ENCODE assay signal across 27 cellular contexts in the genomic region with DNA sequence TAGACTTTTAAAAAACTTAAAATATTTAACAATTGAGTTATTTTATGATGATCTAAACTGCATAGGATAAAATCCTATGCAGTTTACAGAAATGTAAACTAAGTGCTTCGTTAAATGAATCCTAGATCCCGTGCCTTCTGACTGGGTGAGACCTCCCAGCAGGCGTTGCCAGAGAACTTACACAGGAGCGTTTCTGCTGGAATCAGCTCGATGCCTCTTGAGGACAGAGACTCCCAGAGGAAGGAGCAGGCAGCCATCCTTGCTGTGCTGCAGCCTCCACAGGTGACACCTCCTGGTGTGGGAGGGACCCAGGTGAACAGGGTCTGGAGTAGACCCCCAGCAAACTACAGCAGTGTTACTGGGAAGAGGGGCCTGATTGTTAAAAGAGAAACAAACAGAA.
"Had no signal": no experiment of that assay in that cellular context is flagged by ENCODE, and none has a peak within 500 bp of the region (broad histone marks: within the 10 kb centered on the region; RNA-seq: fewer than 3 reads in every experiment).

No MANE protein-coding gene starts in this region.

- H3K9me3 ChIP-seq: colonic mucosa, prostate gland, suprapubic skin, transverse colon, uterus had no signal

- H3K27ac ChIP-seq: brain microvascular endothelial cell, colonic mucosa, lower lobe of right lung, prostate gland, suprapubic skin had no signal

- H3K4me3 Mint-ChIP-seq: activated CD4-positive, alpha-beta T cell treated with anti-CD3 and anti-CD28 coated beads, Interleukin-2, amount 10 ng/mL, durations not matched to agents 7 days and 5 days; mesothelial cell of epicardium; nephron; stimulated activated naive CD8-positive, alpha-beta T cell treated with anti-CD3 and anti-CD28 coated beads, Interleukin-15, amount 100 ng/mL, for 72 hours had no signal

- H3K27me3 ChIP-seq: brain microvascular endothelial cell, colonic mucosa, suprapubic skin, transverse colon, uterus had no signal

- H3K4me1 Mint-ChIP-seq: activated CD4-positive, alpha-beta T cell treated with anti-CD3 and anti-CD28 coated beads, Interleukin-2, amount 10 ng/mL, durations not matched to agents 7 days and 5 days; stimulated activated naive CD8-positive, alpha-beta T cell treated with anti-CD3 and anti-CD28 coated beads, Interleukin-15, amount 100 ng/mL, for 72 hours had no signal

- H3K4me1 ChIP-seq: colonic mucosa, lower lobe of right lung, prostate gland had no signal

- FAIRE-seq: endometrium, small intestine had no signal

- DNase-seq: activated CD4-positive, alpha-beta T cell treated with anti-CD3 and anti-CD28 coated beads, Interleukin-2, amount 10 ng/mL, durations not matched to agents 7 days and 5 days; activated CD8-positive, alpha-beta memory T cell treated with anti-CD3 and anti-CD28 coated beads for 24 hours; activated CD8-positive, alpha-beta memory T cell treated with anti-CD3 and anti-CD28 coated beads, Interleukin-2, amount 50 U/mL, for 48 hours; activated effector memory CD4-positive, alpha-beta T cell treated with anti-CD3 and anti-CD28 coated beads, Interleukin-2, amount 50 U/mL, for 16 hours; activated naive CD4-positive, alpha-beta T cell treated with anti-CD3 and anti-CD28 coated beads, Interleukin-2, amount 50 U/mL, for 16 hours; activated T-cell treated with anti-CD3 and anti-CD28 coated beads, Interleukin-2, amount 50 U/mL, for 48 hours; aorta; brain microvascular endothelial cell; central memory CD4-positive, alpha-beta T cell; colonic mucosa; left colon; lower lobe of right lung; right cardiac atrium; small intestine; stimulated activated CD4-positive, alpha-beta T cell treated with anti-CD3 and anti-CD28 coated beads, Interleukin-15, amount 100 ng/mL, for 24 hours; stimulated activated CD4-positive, alpha-beta T cell treated with anti-CD3 and anti-CD28 coated beads, Interleukin-2, amount 100 ng/mL, for 48 hours; stimulated activated naive CD8-positive, alpha-beta T cell treated with anti-CD3 and anti-CD28 coated beads, Interleukin-15, amount 100 ng/mL, for 72 hours; T1000; transverse colon; uterus had no signal

- ATAC-seq: activated CD4-positive, CD25-positive, alpha-beta regulatory T cell treated with anti-CD3 and anti-CD28 coated beads, Interleukin-2, amount 50 U/mL, for 24 hours; esophagus mucosa; left colon; lower lobe of right lung; right cardiac atrium; stimulated activated naive CD8-positive, alpha-beta T cell treated with anti-CD3 and anti-CD28 coated beads, Interleukin-15, amount 100 ng/mL, for 72 hours had no signal

- H3K4me3 ChIP-seq: colonic mucosa, lower lobe of right lung, prostate gland, suprapubic skin, transverse colon, uterus had no signal

- H3K27me3 Mint-ChIP-seq: activated CD4-positive, alpha-beta T cell treated with anti-CD3 and anti-CD28 coated beads, Interleukin-2, amount 10 ng/mL, durations not matched to agents 7 days and 5 days; stimulated activated naive CD8-positive, alpha-beta T cell treated with anti-CD3 and anti-CD28 coated beads, Interleukin-15, amount 100 ng/mL, for 72 hours had no signal

- H3K36me3 ChIP-seq: brain microvascular endothelial cell, colonic mucosa, lower lobe of right lung, prostate gland, suprapubic skin, transverse colon, uterus had no signal

- H3K27ac Mint-ChIP-seq: activated CD4-positive, alpha-beta T cell treated with anti-CD3 and anti-CD28 coated beads, Interleukin-2, amount 10 ng/mL, durations not matched to agents 7 days and 5 days; mesothelial cell of epicardium; nephron had no signal
